ENCODE assay signal across 10 cellular contexts in the genomic region with DNA sequence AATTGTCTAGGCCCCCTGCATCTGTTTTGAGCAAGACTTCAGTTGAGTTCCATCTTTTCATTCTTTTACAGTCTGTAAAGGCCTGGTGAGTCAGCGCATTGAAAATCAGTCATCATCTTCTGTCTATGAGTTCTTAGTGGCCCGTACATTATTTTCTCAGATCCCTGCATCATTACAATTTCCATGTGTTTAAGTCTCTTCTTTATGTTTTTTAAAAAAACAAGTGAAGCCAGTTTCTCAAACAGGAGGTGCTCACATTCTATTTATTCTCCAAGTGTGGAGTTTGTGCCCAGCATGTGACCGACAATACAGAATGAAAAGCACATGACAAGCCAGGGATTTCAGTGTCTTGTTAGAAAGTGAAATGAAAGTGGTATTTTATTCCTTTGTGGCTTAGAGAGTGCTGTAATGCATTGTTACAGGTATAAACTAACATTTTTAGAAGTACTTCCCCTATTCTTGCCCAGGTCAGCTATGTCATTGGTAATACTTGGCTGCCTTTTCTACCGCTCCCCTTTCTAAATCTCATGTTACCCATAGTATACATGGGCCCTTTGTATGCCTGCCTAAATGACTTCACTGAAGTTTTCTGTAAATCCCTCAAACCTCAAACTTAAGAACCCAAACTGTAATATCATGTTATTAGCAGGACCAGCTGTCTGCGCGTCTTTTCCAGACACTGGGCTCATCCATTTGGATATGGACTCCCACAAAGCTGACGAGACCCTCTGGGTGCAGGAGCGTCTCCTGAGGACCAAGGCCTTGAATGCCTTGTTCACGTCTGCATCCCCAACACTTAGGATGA.
DNase-seq lines count a peak whose midpoint lies in the region; ATAC-seq and TF ChIP-seq lines count a peak whose summit lies in the region.
"Had no signal": no experiment of that assay in that cellular context is flagged by ENCODE, and none has a peak within 500 bp of the region (broad histone marks: within the 10 kb centered on the region; RNA-seq: fewer than 3 reads in every experiment).

No MANE protein-coding gene starts in this region.

- no peak for TF ChIP-seq CTCF in GM10248 (IDR thresholded peaks at IDR 0.05; ENCODE audit: control extremely low read depth, extremely low read depth, low read depth, missing control alignments)
- TF ChIP-seq CTCF in uterus (IDR thresholded peaks at IDR 0.05): no peak

- intact Hi-C loops in uterus (cut with DNase I; ENCODE audit: low total_unique reads): no loop called here

- no peaks in the 10 kb centered on the region for H3K36me3 ChIP-seq in uterus
- H3K36me3 ChIP-seq: cardiac muscle cell, vagina had no signal

- peak overlapping the region in 1 of 2 donors; percentile 31 for H3K27ac ChIP-seq in uterus
- H3K27ac ChIP-seq: cardiac muscle cell, vagina had no signal

- ATAC-seq in GM21576 (IDR thresholded peaks at IDR 0.05; ENCODE audit: unreplicated experiment): peak; percentile 90

- no peaks in the 10 kb centered on the region for H3K4me1 ChIP-seq in uterus

- no peaks in the 10 kb centered on the region for H3K9me3 ChIP-seq in uterus
- H3K9me3 ChIP-seq: vagina had no signal

- H3K4me3 ChIP-seq in uterus: no peak overlapping the region
- H3K4me3 ChIP-seq: cardiac muscle cell, vagina had no signal

- POLR2A ChIA-PET in GM10248 (lab: Yijun Ruan, JAX): interaction anchor here (0.6 kb wide), 1 partner anchor 18 kb away, joined by 3 read pairs; no protein-coding TSS in a partner anchor

- CTCF ChIA-PET in GM10248 (lab: Yijun Ruan, JAX): interaction anchor here (0.8 to 1.8 kb wide), 4 partner anchors 24 to 134 kb away, joined by 3 to 4 read pairs (median 3); no protein-coding TSS in a partner anchor

- DNase-seq in GM10248 (ENCODE audit: extremely low spot score) (peak; percentile 56), HS-5 (ENCODE audit: low read depth) (peak; percentile 41), fibroblast of the conjunctiva (ENCODE audit: low read depth) (peak; percentile 12), GM19238 (ENCODE audit: insufficient read length, low spot score) (no peak), H4 (ENCODE audit: low spot score) (no peak), uterus (no peak)
- no peak for DNase-seq in stimulated activated naive CD4-positive, alpha-beta T cell treated with Interleukin-2 at 50 U/mL for 16 hours (lab: John Stamatoyannopoulos, UW)

- no peak for TF ChIP-seq POLR2A in uterus (IDR thresholded peaks at IDR 0.05)

- H3K27me3 ChIP-seq in uterus: no peaks in the 10 kb centered on the region
- H3K27me3 ChIP-seq: cardiac muscle cell, vagina had no signal

Comparison
In these comparisons a context has a peak if more than half of its experiments do, and no peak if none do; other contexts are left out.
1. DNase-seq: peak in GM10248 (single experiment), HS-5 (single experiment) and fibroblast of the conjunctiva (single experiment); none in GM19238 (single experiment), H4 (single experiment), stimulated activated naive CD4-positive, alpha-beta T cell treated with Interleukin-2 at 50 U/mL for 16 hours (single experiment) and uterus (0 of 2).